ENCODE assay signal across 32 cellular contexts in the genomic region with DNA sequence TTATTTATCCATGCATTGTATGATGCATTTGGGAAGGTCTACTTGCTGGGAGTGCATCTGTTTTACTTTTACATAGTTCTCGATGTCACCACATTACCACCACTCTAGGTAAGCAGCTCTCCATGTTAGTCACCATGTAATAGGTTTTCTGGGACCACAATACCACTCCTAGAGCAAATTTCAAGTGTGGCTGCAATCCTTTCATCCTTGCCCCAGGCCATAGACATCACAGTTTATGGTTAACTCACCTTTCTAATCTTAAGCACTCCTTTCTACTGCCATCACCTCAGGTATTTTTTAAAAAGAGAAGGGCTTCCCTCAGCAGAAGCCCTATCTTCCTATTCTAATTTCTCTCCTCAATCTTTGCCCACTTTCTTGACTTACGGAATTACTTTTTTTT.
"Had no signal": no experiment of that assay in that cellular context is flagged by ENCODE, and none has a peak within 500 bp of the region (broad histone marks: within the 10 kb centered on the region; RNA-seq: fewer than 3 reads in every experiment).

No MANE protein-coding gene starts in this region.

- H3K36me3 ChIP-seq: neural progenitor cell, ovary, right lobe of liver, sigmoid colon, spleen, suprapubic skin, tibial artery, transverse colon, upper lobe of left lung, vagina had no signal

- H3K4me1 ChIP-seq: neural progenitor cell, parathyroid adenoma, psoas muscle, right lobe of liver, sigmoid colon, spleen, suprapubic skin, testis, transverse colon, upper lobe of left lung, vagina had no signal

- H3K9me3 ChIP-seq: ovary, psoas muscle, right lobe of liver, sigmoid colon, spleen, suprapubic skin, testis, tibial artery, transverse colon, upper lobe of left lung, vagina had no signal

- H3K79me2 ChIP-seq: parathyroid adenoma had no signal

- H3K27ac Mint-ChIP-seq: naive thymus-derived CD8-positive, alpha-beta T cell; natural killer cell treated with Interleukin-12 subunit alpha and Interleukin-12 subunit beta and Interleukin-15 and Interleukin-18, amount 100 ng/mL, for 72 hours; nephron progenitor cell; neural progenitor cell; progenitor cell of endocrine pancreas; stimulated activated memory B cell treated with anti-CD40 and anti-IgM and Interleukin-4, amounts not matched to agents 10 μg/mL and 1 μg/mL and 100 μg/mL, for 72 hours; stimulated activated naive CD8-positive, alpha-beta T cell treated with anti-CD3 and anti-CD28 coated beads, Interleukin-15, amount 100 ng/mL, for 72 hours had no signal

- H3K27me3 Mint-ChIP-seq: progenitor cell of endocrine pancreas; stimulated activated memory B cell treated with anti-CD40 and anti-IgM and Interleukin-4, amounts not matched to agents 10 μg/mL and 1 μg/mL and 100 μg/mL, for 72 hours had no signal

- H3K27ac ChIP-seq: neural progenitor cell, ovary, parathyroid adenoma, psoas muscle, right lobe of liver, sigmoid colon, spleen, suprapubic skin, testis, tibial artery, transverse colon, upper lobe of left lung, vagina had no signal

- H3K9me3 Mint-ChIP-seq: stimulated activated naive CD8-positive, alpha-beta T cell treated with anti-CD3 and anti-CD28 coated beads, Interleukin-15, amount 100 ng/mL, for 72 hours had no signal

- H2AFZ ChIP-seq: neural progenitor cell, parathyroid adenoma had no signal

- H3K36me3 Mint-ChIP-seq: naive thymus-derived CD8-positive, alpha-beta T cell; natural killer cell treated with Interleukin-12 subunit alpha and Interleukin-12 subunit beta and Interleukin-15 and Interleukin-18, amount 100 ng/mL, for 72 hours; neural progenitor cell; stimulated activated memory B cell treated with anti-CD40 and anti-IgM and Interleukin-4, amounts not matched to agents 10 μg/mL and 1 μg/mL and 100 μg/mL, for 72 hours had no signal

- DNase-seq: naive thymus-derived CD8-positive, alpha-beta T cell; nephron progenitor cell; occipital lobe; ovary; posterior cingulate gyrus; psoas muscle; right cardiac atrium; right lobe of liver; sigmoid colon; small intestine; spleen; stimulated activated CD4-positive, alpha-beta T cell treated with anti-CD3 and anti-CD28 coated beads, Interleukin-12 subunit alpha, Interleukin-12 subunit beta, amount 100 ng/mL, for 4 hours; stimulated activated CD4-positive, alpha-beta T cell treated with anti-CD3 and anti-CD28 coated beads, Interleukin-1b, Interleukin-23, amount 100 ng/mL, for 48 hours; stimulated activated CD4-positive, alpha-beta T cell treated with anti-CD3 and anti-CD28 coated beads, Interleukin-4, amount 100 ng/mL, for 1 hour; stimulated activated CD4-positive, alpha-beta T cell treated with anti-CD3 and anti-CD28 coated beads, Interleukin-4, amount 100 ng/mL, for 4 hours; stimulated activated CD8-positive, alpha-beta memory T cell treated with anti-CD3 and anti-CD28 coated beads, Interleukin-4, amount 100 ng/mL, for 48 hours; stimulated activated naive CD4-positive, alpha-beta T cell; stimulated activated naive CD8-positive, alpha-beta T cell treated with anti-CD3 and anti-CD28 coated beads, Interleukin-15, amount 100 ng/mL, for 72 hours; stimulated activated naive CD8-positive, alpha-beta T cell treated with anti-CD3 and anti-CD28 coated beads, Interleukin-15, Interleukin-2, amounts not matched to agents 100 U/mL and 50 U/mL, for 24 hours; substantia nigra; testis; tibial artery; transverse colon; upper lobe of left lung had no signal

- H3K4me1 Mint-ChIP-seq: naive thymus-derived CD8-positive, alpha-beta T cell; neural progenitor cell; stimulated activated memory B cell treated with anti-CD40 and anti-IgM and Interleukin-4, amounts not matched to agents 10 μg/mL and 1 μg/mL and 100 μg/mL, for 72 hours; stimulated activated naive CD8-positive, alpha-beta T cell treated with anti-CD3 and anti-CD28 coated beads, Interleukin-15, amount 100 ng/mL, for 72 hours had no signal

- H3K9ac ChIP-seq: neural progenitor cell, parathyroid adenoma had no signal

- H3K4me3 ChIP-seq: neural progenitor cell, ovary, psoas muscle, right lobe of liver, sigmoid colon, spleen, suprapubic skin, testis, tibial artery, transverse colon, upper lobe of left lung, vagina had no signal

- H3K4me3 Mint-ChIP-seq: naive thymus-derived CD8-positive, alpha-beta T cell; natural killer cell treated with Interleukin-12 subunit alpha and Interleukin-12 subunit beta and Interleukin-15 and Interleukin-18, amount 100 ng/mL, for 72 hours; nephron progenitor cell; neural progenitor cell; stimulated activated memory B cell treated with anti-CD40 and anti-IgM and Interleukin-4, amounts not matched to agents 10 μg/mL and 1 μg/mL and 100 μg/mL, for 72 hours; stimulated activated naive CD8-positive, alpha-beta T cell treated with anti-CD3 and anti-CD28 coated beads, Interleukin-15, amount 100 ng/mL, for 72 hours had no signal

- H3K27me3 ChIP-seq: neural progenitor cell, ovary, right lobe of liver, sigmoid colon, spleen, suprapubic skin, testis, tibial artery, transverse colon, upper lobe of left lung, vagina had no signal

- ATAC-seq: naive thymus-derived CD8-positive, alpha-beta T cell; natural killer cell treated with Interleukin-12 subunit alpha and Interleukin-12 subunit beta and Interleukin-15 and Interleukin-18, amount 100 ng/mL, for 72 hours; psoas muscle; right cardiac atrium; right lobe of liver; stimulated activated memory B cell treated with anti-CD40 and anti-IgM and Interleukin-4, amounts not matched to agents 10 μg/mL and 1 μg/mL and 100 μg/mL, for 72 hours; stimulated activated naive CD8-positive, alpha-beta T cell treated with anti-CD3 and anti-CD28 coated beads, Interleukin-15, amount 100 ng/mL, for 72 hours; stimulated activated naive CD8-positive, alpha-beta T cell treated with anti-CD3 and anti-CD28 coated beads, Interleukin-15, Interleukin-2, amounts not matched to agents 100 U/mL and 50 U/mL, for 24 hours had no signal

- FAIRE-seq: small intestine, urothelium cell line had no signal

- H3K4me2 ChIP-seq: neural progenitor cell had no signal
